Comparison of ENCODE assay signal across 21 cellular contexts in the genomic region with DNA sequence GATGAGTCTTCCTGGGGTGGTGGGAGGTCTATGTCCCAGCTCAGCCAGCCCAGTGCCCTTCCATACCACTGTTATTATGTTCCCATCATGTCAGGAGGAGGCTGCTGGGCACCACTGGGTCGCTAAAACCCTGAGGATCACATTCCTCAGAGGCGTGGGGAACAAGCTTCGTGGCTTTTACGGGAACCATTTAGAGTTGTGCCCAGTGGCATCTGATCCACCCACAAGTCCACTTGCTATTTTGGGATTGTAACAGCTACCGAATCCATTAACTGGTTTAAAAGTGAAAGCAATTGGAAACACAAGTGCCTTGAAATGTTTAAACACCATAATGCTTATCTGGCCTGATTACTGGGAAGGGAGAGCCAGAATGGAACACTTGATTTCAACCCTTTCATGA. TPM values are rescaled to one million over a fixed set of nuclear protein-coding genes. Genes with fewer than 3 reads are reported as not detected.
DNase-seq lines count a peak whose midpoint lies in the region; ATAC-seq, FAIRE-seq and TF ChIP-seq lines count a peak whose summit lies in the region.
"Had no signal": no experiment of that assay in that cellular context is flagged by ENCODE, and none has a peak within 500 bp of the region (broad histone marks: within the 10 kb centered on the region; RNA-seq: fewer than 3 reads in every experiment).

No MANE protein-coding gene starts in this region.

- H3K4me3 Mint-ChIP-seq in osteocyte (ENCODE audit: unreplicated experiment) (no peak overlapping the region), type B pancreatic cell (no peak overlapping the region)
- H3K4me3 Mint-ChIP-seq: CD8-positive, alpha-beta memory T cell had no signal

- no peak overlapping the region for H3K4me3 ChIP-seq in cardiac muscle cell
- H3K4me3 ChIP-seq in right atrium auricular region = no peak overlapping the region
- H3K4me3 ChIP-seq: BLaER1, HAP-1, K562, SJSA1 had no signal

- no peak for ATAC-seq in HG02840 (IDR thresholded peaks at IDR 0.05; ENCODE audit: low FRiP score, unreplicated experiment)
- ATAC-seq in GM18502 (IDR thresholded peaks at IDR 0.05; ENCODE audit: poor library complexity, unreplicated experiment) = no peak
- ATAC-seq: K562, PC-3 had no signal

- no peaks in the 10 kb centered on the region for H3K4me1 Mint-ChIP-seq in osteocyte (ENCODE audit: unreplicated experiment)
- H3K4me1 Mint-ChIP-seq in type B pancreatic cell (ENCODE audit: unreplicated experiment) = no peaks in the 10 kb centered on the region
- H3K4me1 Mint-ChIP-seq: CD8-positive, alpha-beta memory T cell had no signal

- no peaks in the 10 kb centered on the region for H3K27me3 Mint-ChIP-seq in osteocyte (ENCODE audit: unreplicated experiment)
- no peaks in the 10 kb centered on the region for H3K27me3 Mint-ChIP-seq in type B pancreatic cell

- FAIRE-seq in HTR-8/SVneo (lab: Jason Lieb, UNC) = no peak
- FAIRE-seq: D721Med, K562 had no signal

- H3K27me3 ChIP-seq in cardiac muscle cell (no peaks in the 10 kb centered on the region), right atrium auricular region (no peaks in the 10 kb centered on the region)
- H3K27me3 ChIP-seq: BLaER1, SJSA1 had no signal

- H3K27ac Mint-ChIP-seq in osteocyte (ENCODE audit: unreplicated experiment) = no peak overlapping the region
- H3K27ac Mint-ChIP-seq in type B pancreatic cell = no peak overlapping the region
- H3K27ac Mint-ChIP-seq: CD8-positive, alpha-beta memory T cell had no signal

- H3K9me3 Mint-ChIP-seq in osteocyte (ENCODE audit: unreplicated experiment) = peaks cover 3% of the 10 kb centered on the region
- no peaks in the 10 kb centered on the region for H3K9me3 Mint-ChIP-seq in type B pancreatic cell

- H3K9me3 ChIP-seq in cardiac muscle cell (ENCODE audit: low read depth) = no peaks in the 10 kb centered on the region
- peaks cover 0 to 6% of the 10 kb centered on the region in 2 donors for H3K9me3 ChIP-seq in right atrium auricular region
- H3K9me3 ChIP-seq: HAP-1, SJSA1 had no signal

- H3K27ac ChIP-seq in cardiac muscle cell (peak overlapping the region; percentile 15), right atrium auricular region (no peak overlapping the region)
- H3K27ac ChIP-seq: BLaER1, SJSA1 had no signal

- no peaks in the 10 kb centered on the region for H3K36me3 ChIP-seq in cardiac muscle cell
- no peaks in the 10 kb centered on the region for H3K36me3 ChIP-seq in right atrium auricular region
- H3K36me3 ChIP-seq: BLaER1, HAP-1, SJSA1 had no signal

- peak in 1 of 2 donors; percentile 30 for DNase-seq in cardiac muscle cell (ENCODE audit: low read depth in 1 of 2, low spot score in 1 of 2)
- no peak for DNase-seq in right atrium auricular region (ENCODE audit: low spot score)
- DNase-seq in fibroblast of peridontal ligament (ENCODE audit: extremely low read depth) = peak; percentile 68
- peak; percentile 57 for DNase-seq in osteocyte (ENCODE audit: extremely low spot score, unreplicated experiment)
- peak; percentile 13 for DNase-seq in type B pancreatic cell (ENCODE audit: extremely low spot score, unreplicated experiment)
- DNase-seq in HTR-8/SVneo (ENCODE audit: insufficient read length, low spot score) = no peak
- DNase-seq: CD8-positive, alpha-beta memory T cell; DMS79; NCI-H1436; NCI-H2081; NCI-H524; PC-3 had no signal

- H3K36me3 Mint-ChIP-seq in osteocyte (ENCODE audit: unreplicated experiment) (no peaks in the 10 kb centered on the region), type B pancreatic cell (no peaks in the 10 kb centered on the region)
- H3K36me3 Mint-ChIP-seq: CD8-positive, alpha-beta memory T cell had no signal

- H3K4me1 ChIP-seq in cardiac muscle cell (ENCODE audit: low read depth) (peaks cover 8% of the 10 kb centered on the region), right atrium auricular region (no peaks in the 10 kb centered on the region)
- H3K4me1 ChIP-seq: BLaER1, HAP-1, SJSA1 had no signal

- no peak for TF ChIP-seq CTCF in cardiac muscle cell (IDR thresholded peaks at IDR 0.05; ENCODE audit: low read depth, low read length)
- no peak for TF ChIP-seq CTCF in right atrium auricular region (IDR thresholded peaks at IDR 0.05)
- TF ChIP-seq CTCF in osteocyte (IDR thresholded peaks at IDR 0.05) = no peak
- no peak for TF ChIP-seq CTCF in type B pancreatic cell (conservative IDR thresholded peaks at IDR 0.05)

RNA-seq across cellular contexts. Expression of a gene that starts 13.1 kb away (rescaled TPM):
- total RNA-seq in cardiac muscle cell = 0.89 and 1.5 TPM in 2 replicates
- 0.23 TPM in 1 of 2 replicates, not detected in the other for polyA plus RNA-seq in cardiac muscle cell
- total RNA-seq in right atrium auricular region = not detected
- total RNA-seq in osteocyte = not detected in 2 replicates
- 4.3 and 13.7 TPM in 2 replicates for total RNA-seq in type B pancreatic cell (ENCODE audit: low replicate concordance)
- total RNA-seq: A172; CD8-positive, alpha-beta memory T cell; G401; K562; PC-3; SJSA1 had no signal
- polyA plus RNA-seq: CD8-positive, alpha-beta memory T cell; K562 had no signal

Comparison
In these comparisons a context has a peak if more than half of its experiments do, and no peak if none do; other contexts are left out.
1. DNase-seq: peak in fibroblast of peridontal ligament (single experiment), osteocyte (single experiment) and type B pancreatic cell (single experiment); none in right atrium auricular region (single experiment) and HTR-8/SVneo (single experiment).